ENCODE assay signal across 9 cellular contexts in the genomic region with DNA sequence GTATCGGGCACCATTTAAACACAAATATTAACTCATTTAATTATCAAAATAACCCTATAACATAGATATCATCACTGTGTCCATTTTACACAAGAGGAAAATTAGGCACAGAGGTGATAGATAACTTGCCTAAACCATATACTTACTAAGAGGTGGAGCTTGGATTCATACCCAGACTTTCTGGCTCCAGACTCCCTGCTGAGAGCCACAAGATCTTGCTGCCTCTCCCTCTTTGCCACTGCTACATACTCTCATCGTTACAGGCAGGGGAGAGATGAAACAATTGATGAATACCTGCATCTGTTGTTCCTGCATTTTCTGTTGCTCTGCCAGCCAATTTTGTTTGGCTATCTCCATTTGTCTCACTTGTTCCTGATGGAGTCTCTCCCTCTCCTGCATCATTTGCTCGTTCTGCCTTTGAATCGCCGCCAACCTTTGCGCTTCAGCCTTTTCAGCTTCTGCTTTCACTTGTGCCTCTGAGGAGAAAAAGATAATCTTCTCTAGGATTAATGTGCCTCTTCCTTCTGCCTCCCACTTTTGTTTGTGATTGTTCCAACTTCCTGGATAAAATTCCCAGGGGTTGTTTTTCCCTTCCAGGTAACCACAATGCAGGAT. TPM values are rescaled to one million over a fixed set of nuclear protein-coding genes. Genes with fewer than 3 reads are reported as not detected.
A peak's percentile ranks its signal among the peaks of the same experiment; 100 is the strongest.
DNase-seq lines count a peak whose midpoint lies in the region; ATAC-seq and TF ChIP-seq lines count a peak whose summit lies in the region.
"Had no signal": no experiment of that assay in that cellular context is flagged by ENCODE, and none has a peak within 500 bp of the region (broad histone marks: within the 10 kb centered on the region; RNA-seq: fewer than 3 reads in every experiment).

No MANE protein-coding gene starts in this region.

- H3K4me1 Mint-ChIP-seq in stimulated activated naive CD8-positive, alpha-beta T cell treated with anti-CD3 and anti-CD28 coated beads, Interleukin-15, Interleukin-2, amounts not matched to agents 100 ng/mL and 50 ng/mL, for 24 hours (ENCODE audit: low read depth): peaks cover 72% of the 10 kb centered on the region
- H3K4me1 Mint-ChIP-seq in activated CD4-positive, alpha-beta memory T cell treated with anti-CD3 and anti-CD28 coated beads for 36 hours (ENCODE audit: low read depth): peaks cover 70% of the 10 kb centered on the region

- H3K27me3 Mint-ChIP-seq in stimulated activated naive CD8-positive, alpha-beta T cell treated with anti-CD3 and anti-CD28 coated beads, Interleukin-15, Interleukin-2, amounts not matched to agents 100 ng/mL and 50 ng/mL, for 24 hours: no peaks in the 10 kb centered on the region
- H3K27me3 Mint-ChIP-seq in activated CD4-positive, alpha-beta memory T cell treated with anti-CD3 and anti-CD28 coated beads for 36 hours: no peaks in the 10 kb centered on the region

- CTCF ChIA-PET in activated CD4-positive, alpha-beta memory T cell treated with anti-CD3 and anti-CD28 coated beads for 36 hours (lab: Charles Lee): interaction anchor here (1.7 kb wide), 1 partner anchor 96 kb away, joined by 4 read pairs; no protein-coding TSS in a partner anchor

- ATAC-seq in stimulated activated naive CD8-positive, alpha-beta T cell treated with anti-CD3 and anti-CD28 coated beads, Interleukin-15, Interleukin-2, amounts not matched to agents 100 U/mL and 50 U/mL, for 24 hours: no peak
- no peak for ATAC-seq in HG03135 (IDR thresholded peaks at IDR 0.05; ENCODE audit: unreplicated experiment)
- no peak for ATAC-seq in GM19455 (IDR thresholded peaks at IDR 0.05; ENCODE audit: unreplicated experiment)

- WGBS in prostate gland: 37% methylated on average over 6 of the region's 6 CpGs

- TF ChIP-seq POLR2A in prostate gland (IDR thresholded peaks at IDR 0.05): no peak

- POLR2A ChIA-PET in activated CD4-positive, alpha-beta memory T cell treated with anti-CD3 and anti-CD28 coated beads for 36 hours (lab: Charles Lee): interaction anchor here (1.0 kb wide), 1 partner anchor 144 kb away, joined by 3 read pairs; no protein-coding TSS in a partner anchor

- peaks cover 5% of the 10 kb centered on the region for H3K4me1 ChIP-seq in prostate gland (replicated peaks)

- intact Hi-C loops in activated CD4-positive, alpha-beta memory T cell treated with anti-CD3 and anti-CD28 coated beads for 36 hours (cut with micrococcal nuclease): no loop called here
- intact Hi-C loops in prostate gland (cut with DNase I): no loop called here

- no peaks in the 10 kb centered on the region for H3K36me3 ChIP-seq in prostate gland

- H3K27ac Mint-ChIP-seq in stimulated activated naive CD8-positive, alpha-beta T cell treated with anti-CD3 and anti-CD28 coated beads, Interleukin-15, Interleukin-2, amounts not matched to agents 100 ng/mL and 50 ng/mL, for 24 hours: peak overlapping the region; percentile 18
- H3K27ac Mint-ChIP-seq in activated CD4-positive, alpha-beta memory T cell treated with anti-CD3 and anti-CD28 coated beads for 36 hours: peak overlapping the region; percentile 28

- TF ChIP-seq CTCF in prostate gland (IDR thresholded peaks at IDR 0.05): no peak

- no peak overlapping the region for H3K4me3 ChIP-seq in prostate gland

- H3K9me3 Mint-ChIP-seq in stimulated activated naive CD8-positive, alpha-beta T cell treated with anti-CD3 and anti-CD28 coated beads, Interleukin-15, Interleukin-2, amounts not matched to agents 100 ng/mL and 50 ng/mL, for 24 hours: peaks cover 8% of the 10 kb centered on the region
- peaks cover 2% of the 10 kb centered on the region for H3K9me3 Mint-ChIP-seq in activated CD4-positive, alpha-beta memory T cell treated with anti-CD3 and anti-CD28 coated beads for 36 hours

- H3K4me3 Mint-ChIP-seq in stimulated activated naive CD8-positive, alpha-beta T cell treated with anti-CD3 and anti-CD28 coated beads, Interleukin-15, Interleukin-2, amounts not matched to agents 100 ng/mL and 50 ng/mL, for 24 hours: no peak overlapping the region
- no peak overlapping the region for H3K4me3 Mint-ChIP-seq in activated CD4-positive, alpha-beta memory T cell treated with anti-CD3 and anti-CD28 coated beads for 36 hours

- no peaks in the 10 kb centered on the region for H3K27me3 ChIP-seq in prostate gland (replicated peaks; ENCODE audit: insufficient read depth)

- DNase-seq in stimulated activated naive CD8-positive, alpha-beta T cell treated with anti-CD3 and anti-CD28 coated beads, Interleukin-15, Interleukin-2, amounts not matched to agents 100 U/mL and 50 U/mL, for 24 hours: no peak
- DNase-seq in activated CD4-positive, alpha-beta memory T cell treated with anti-CD3 and anti-CD28 coated beads for 36 hours: no peak
- DNase-seq in iPS-NIHi7 (ENCODE audit: extremely low spot score) (peak; percentile 30), HuH-7 (ENCODE audit: low spot score) (no peak), prostate gland (ENCODE audit: low spot score) (no peak)

- peaks cover 84% of the 10 kb centered on the region for H3K36me3 Mint-ChIP-seq in stimulated activated naive CD8-positive, alpha-beta T cell treated with anti-CD3 and anti-CD28 coated beads, Interleukin-15, Interleukin-2, amounts not matched to agents 100 ng/mL and 50 ng/mL, for 24 hours (ENCODE audit: low read depth)
- peaks cover 65% of the 10 kb centered on the region for H3K36me3 Mint-ChIP-seq in activated CD4-positive, alpha-beta memory T cell treated with anti-CD3 and anti-CD28 coated beads for 36 hours

- no peaks in the 10 kb centered on the region for H3K9me3 ChIP-seq in prostate gland

- no peak overlapping the region for H3K27ac ChIP-seq in prostate gland
- H3K27ac ChIP-seq: epithelial cell of prostate had no signal

RNA-seq across cellular contexts. Expression of gene GBP5, which starts 10.6 kb away (rescaled TPM):
- 10 to 100 TPM; 95.1 to 95.7 TPM for total RNA-seq in activated CD4-positive, alpha-beta memory T cell treated with anti-CD3 and anti-CD28 coated beads for 36 hours
- 1 to 10 TPM in 1 of 2 donors, under 1 TPM in 1; 0.23 to 5.8 TPM for total RNA-seq in prostate gland

Comparison
In these comparisons a context has a peak if more than half of its experiments do, and no peak if none do; other contexts are left out.
1. RNA of gene GBP5, which starts 10.6 kb away (total RNA-seq): 95.1 to 95.7 TPM in activated CD4-positive, alpha-beta memory T cell treated with anti-CD3 and anti-CD28 coated beads for 36 hours; 0.23 to 5.8 TPM in prostate gland; every median in the first group is over 10 times any median in the second.